11 cellular contexts compared by ENCODE assay signal in the genomic region with DNA sequence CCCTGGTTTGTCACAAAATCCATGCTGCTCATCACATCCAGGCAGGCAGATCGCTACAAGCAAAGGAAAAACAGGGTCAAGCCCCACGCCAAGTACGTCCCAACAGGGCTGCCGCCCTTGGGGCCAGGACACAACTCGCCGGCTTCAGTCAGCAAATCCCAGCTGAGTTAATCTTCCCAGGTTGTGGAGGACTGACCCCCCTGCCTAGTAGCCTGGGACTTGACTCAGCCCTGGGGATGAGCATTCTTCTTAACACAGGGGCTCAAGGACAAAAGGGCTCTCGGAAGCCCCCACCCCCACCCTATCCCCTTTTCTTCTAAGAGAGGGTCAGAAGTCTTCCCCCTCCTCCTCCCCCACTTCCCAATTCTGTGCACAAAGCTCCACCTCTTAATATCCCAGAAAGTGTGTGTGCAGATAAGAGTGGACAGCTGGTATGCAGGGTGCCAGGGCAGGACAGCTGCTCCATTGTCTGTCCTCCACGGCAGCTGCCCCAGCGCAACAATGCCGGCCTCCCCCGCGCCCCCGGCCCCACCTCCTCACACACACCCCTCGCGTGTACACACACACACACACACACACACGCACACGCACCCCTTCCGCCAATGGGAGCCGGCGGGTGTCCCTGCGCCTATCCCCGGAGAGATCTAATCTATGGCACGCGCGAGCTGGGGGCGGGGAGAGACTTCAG. TPM values are rescaled to one million over a fixed set of nuclear protein-coding genes. Genes with fewer than 3 reads are reported as not detected.
A peak's percentile ranks its signal among the peaks of the same experiment; 100 is the strongest.
DNase-seq lines count a peak whose midpoint lies in the region; ATAC-seq and TF ChIP-seq lines count a peak whose summit lies in the region.
"Had no signal": no experiment of that assay in that cellular context is flagged by ENCODE, and none has a peak within 500 bp of the region (broad histone marks: within the 10 kb centered on the region; RNA-seq: fewer than 3 reads in every experiment).

No MANE protein-coding gene starts in this region.

- ATAC-seq in CD8-positive, alpha-beta T cell = no peak
- ATAC-seq in HG02840 (IDR thresholded peaks at IDR 0.05; ENCODE audit: low FRiP score, unreplicated experiment) (no peak), GM19035 (IDR thresholded peaks at IDR 0.05; ENCODE audit: unreplicated experiment) (no peak), GM19452 (IDR thresholded peaks at IDR 0.05; ENCODE audit: unreplicated experiment) (no peak)

- H3K4me3 Mint-ChIP-seq in CD8-positive, alpha-beta T cell = no peak overlapping the region
- H3K4me3 Mint-ChIP-seq: central memory CD8-positive, alpha-beta T cell had no signal

- H3K9me3 ChIP-seq in CD8-positive, alpha-beta T cell (ENCODE audit: low read length) = no peaks in the 10 kb centered on the region
- no peaks in the 10 kb centered on the region for H3K9me3 ChIP-seq in neuron (ENCODE audit: low read length)

- peaks cover 14% of the 10 kb centered on the region for H3K4me1 ChIP-seq in CD8-positive, alpha-beta T cell (ENCODE audit: insufficient read depth, low read length)
- H3K4me1 ChIP-seq in neuron (ENCODE audit: insufficient read depth, low read length) = peaks cover 41% of the 10 kb centered on the region

- peaks cover 10% of the 10 kb centered on the region for H3K4me1 Mint-ChIP-seq in CD8-positive, alpha-beta T cell (ENCODE audit: low read depth)

- H3K27ac Mint-ChIP-seq in CD8-positive, alpha-beta T cell = peak overlapping the region; percentile 39

- POLR2A ChIA-PET in CD8-positive, alpha-beta T cell (lab: Charles Lee) = interaction anchor here (2.1 to 2.5 kb wide), 2 partner anchors 14 to 15 kb away, joined by 7 to 15 read pairs; no protein-coding TSS in a partner anchor

- H3K4me3 ChIP-seq in CD8-positive, alpha-beta T cell (ENCODE audit: low read depth, low read length) = no peak overlapping the region
- H3K4me3 ChIP-seq in fibroblast of pulmonary artery (replicated peaks; ENCODE audit: low read depth, low read length) (no peak overlapping the region), neuron (ENCODE audit: low read length) (peak overlapping the region; percentile 78)

- CTCF ChIA-PET in CD8-positive, alpha-beta T cell (lab: Charles Lee) = interaction anchor here (1.5 kb wide), 1 partner anchor 10 kb away, joined by 4 read pairs; no protein-coding TSS in a partner anchor

- no peaks in the 10 kb centered on the region for H3K27me3 ChIP-seq in CD8-positive, alpha-beta T cell (ENCODE audit: insufficient read depth, low read length)
- H3K27me3 ChIP-seq in neuron (ENCODE audit: insufficient read depth, low read length) = no peaks in the 10 kb centered on the region

- H3K36me3 Mint-ChIP-seq in CD8-positive, alpha-beta T cell = peaks cover 30% of the 10 kb centered on the region

- no peaks in the 10 kb centered on the region for H3K36me3 ChIP-seq in CD8-positive, alpha-beta T cell (ENCODE audit: insufficient read depth, low read length)
- H3K36me3 ChIP-seq in neuron (ENCODE audit: insufficient read depth, low read length) = peaks cover 57% of the 10 kb centered on the region

- no peak for TF ChIP-seq CTCF in CD8-positive, alpha-beta T cell (IDR thresholded peaks at IDR 0.05)
- no peak for TF ChIP-seq CTCF in fibroblast of pulmonary artery (IDR thresholded peaks at IDR 0.05; ENCODE audit: low read length, missing control alignments)

- DNase-seq in CD8-positive, alpha-beta T cell = no peak
- DNase-seq in NCI-H774 (lab: John Stamatoyannopoulos, UW) (peak; percentile 90), fibroblast of pulmonary artery (ENCODE audit: low read depth) (peak; percentile 74)
- DNase-seq in stimulated activated CD4-positive, alpha-beta T cell treated with anti-CD3 and anti-CD28 coated beads, Interleukin-2, amount 100 ng/mL, for 24 hours = no peak
- DNase-seq: MM.1S had no signal

- H2AFZ ChIP-seq in neuron (ENCODE audit: low read depth, low read length) = no peak overlapping the region

- H3K27me3 Mint-ChIP-seq in CD8-positive, alpha-beta T cell (ENCODE audit: low read depth) = peaks cover 2% of the 10 kb centered on the region

- intact Hi-C loops in CD8-positive, alpha-beta T cell (cut with DNase I, micrococcal nuclease) = no loop called here

- H3K27ac ChIP-seq in CD8-positive, alpha-beta T cell (ENCODE audit: low read depth, low read length) = no peak overlapping the region
- H3K27ac ChIP-seq: C4-2B had no signal

- no peaks in the 10 kb centered on the region for H3K9me3 Mint-ChIP-seq in CD8-positive, alpha-beta T cell
- H3K9me3 Mint-ChIP-seq: central memory CD8-positive, alpha-beta T cell had no signal

RNA-seq across cellular contexts. Expression of a gene that starts 4.5 kb away (rescaled TPM):
- total RNA-seq in CD8-positive, alpha-beta T cell = 10 to 100 TPM; 17.8 to 19.9 TPM

RNA-seq across cellular contexts. Expression of a gene that starts 20.2 kb away (rescaled TPM):
- 10 to 100 TPM; 24.0 to 25.3 TPM for total RNA-seq in CD8-positive, alpha-beta T cell

Comparison
In these comparisons a context has a peak if more than half of its experiments do, and no peak if none do; other contexts are left out.
1. DNase-seq: peak in NCI-H774 (single experiment) and fibroblast of pulmonary artery (single experiment); none in CD8-positive, alpha-beta T cell (0 of 7) and stimulated activated CD4-positive, alpha-beta T cell treated with anti-CD3 and anti-CD28 coated beads, Interleukin-2, amount 100 ng/mL, for 24 hours (0 of 2).